Comparison of ENCODE assay signal across 1 cellular context in genomic region chr5:59039296-59040006, GRCh38.
TF ChIP-seq lines count a peak whose summit lies in the region.

No MANE protein-coding gene starts in this region.

TF ChIP-seq in HepG2, 621 proteins besides CTCF, POLR2A, EP300 and RAD21 (continued from another document):
- TF ChIP-seq ARID4A (CRISPR knock-in tag; IDR thresholded peaks at IDR 0.05; ENCODE audit: borderline replicate concordance) (peak; percentile 49; the same call in 1 of the 2 replicates), ZBTB7B (CRISPR knock-in tag; IDR thresholded peaks at IDR 0.05) (0 out of 2 replicates have a peak, but pooled peaks have one; percentile 19), IRF9 (CRISPR knock-in tag; IDR thresholded peaks at IDR 0.05; ENCODE audit: borderline replicate concordance) (peak; percentile 46; the same call in 1 of the 2 replicates), ZFX (CRISPR knock-in tag; IDR thresholded peaks at IDR 0.05; ENCODE audit: low read depth) (peak; percentile 61), ZNF12 (CRISPR knock-in tag; IDR thresholded peaks at IDR 0.05) (peak; percentile 53; the same call in 1 of the 2 replicates), ZNF354B (CRISPR knock-in tag; IDR thresholded peaks at IDR 0.05) (peak; percentile 63; the same call in 1 of the 2 replicates), CREBL2 (CRISPR knock-in tag; IDR thresholded peaks at IDR 0.05; ENCODE audit: borderline replicate concordance) (no peak), RBFOX2 (IDR thresholded peaks at IDR 0.05; ENCODE audit: low read depth, low read length) (peak; percentile 75), ZNF780A (CRISPR knock-in tag; IDR thresholded peaks at IDR 0.05) (0 out of 2 replicates have a peak, but pooled peaks have one; percentile 58), MYC (CRISPR knock-in tag; IDR thresholded peaks at IDR 0.05; ENCODE audit: borderline replicate concordance) (peak; percentile 44), ZNF235 (CRISPR knock-in tag; IDR thresholded peaks at IDR 0.05; ENCODE audit: borderline replicate concordance) (0 out of 2 replicates have a peak, but pooled peaks have one; percentile 55), ZNF501 (CRISPR knock-in tag; IDR thresholded peaks at IDR 0.05) (0 out of 2 replicates have a peak, but pooled peaks have one; percentile 25), SKIL (CRISPR knock-in tag; IDR thresholded peaks at IDR 0.05; ENCODE audit: borderline replicate concordance) (no peak)
